9 cellular contexts compared by ENCODE assay signal in genomic region chr16:87828071-87828971, GRCh38. TPM values are rescaled to one million over a fixed set of nuclear protein-coding genes. Genes with fewer than 3 reads are reported as not detected.
A peak's percentile ranks its signal among the peaks of the same experiment; 100 is the strongest.
DNase-seq lines count a peak whose midpoint lies in the region; ATAC-seq lines count a peak whose summit lies in the region.
"Had no signal": no experiment of that assay in that cellular context is flagged by ENCODE, and none has a peak within 500 bp of the region (broad histone marks: within the 10 kb centered on the region; RNA-seq: fewer than 3 reads in every experiment).

No MANE protein-coding gene starts in this region.

- no peaks in the 10 kb centered on the region for H3K9me3 Mint-ChIP-seq in activated CD4-positive, alpha-beta T cell treated with anti-CD3 and anti-CD28 coated beads for 36 hours (ENCODE audit: low read depth)
- H3K9me3 Mint-ChIP-seq in memory B cell: no peaks in the 10 kb centered on the region

- DNase-seq in activated CD4-positive, alpha-beta T cell treated with anti-CD3 and anti-CD28 coated beads for 36 hours: peak; percentile 49
- no peak for DNase-seq in activated CD4-positive, alpha-beta T cell treated with anti-CD3 and anti-CD28 coated beads, Interleukin-2, amount 50 U/mL, for 4 hours
- DNase-seq in NAMALWA (ENCODE audit: low spot score): peak; percentile 78
- peak; percentile 31 for DNase-seq in activated T-cell treated with anti-CD3 and anti-CD28 coated beads for 48 hours (ENCODE audit: low read depth)
- DNase-seq in memory B cell (ENCODE audit: low spot score in 2 of 2): no peak
- DNase-seq in central memory CD4-positive, alpha-beta T cell: no peak
- no peak for DNase-seq in GM19238 (ENCODE audit: insufficient read length, low spot score)
- no peak for DNase-seq in NCI-H82 treated with DMSO at 0.1 percent for 48 hours (lab: John Stamatoyannopoulos, UW; ENCODE audit: unreplicated experiment)
- DNase-seq: spleen had no signal

- intact Hi-C loops in activated CD4-positive, alpha-beta T cell treated with anti-CD3 and anti-CD28 coated beads for 36 hours (cut with DNase I, micrococcal nuclease): no loop called here

- H3K27ac Mint-ChIP-seq in activated CD4-positive, alpha-beta T cell treated with anti-CD3 and anti-CD28 coated beads for 36 hours: peak overlapping the region; percentile 42
- H3K27ac Mint-ChIP-seq in memory B cell: peak overlapping the region; percentile 50

- ATAC-seq in activated CD4-positive, alpha-beta T cell treated with anti-CD3 and anti-CD28 coated beads for 36 hours: peak; percentile 9
- no peak for ATAC-seq in memory B cell (ENCODE audit: low read depth)

- no peaks in the 10 kb centered on the region for H3K27me3 Mint-ChIP-seq in activated CD4-positive, alpha-beta T cell treated with anti-CD3 and anti-CD28 coated beads for 36 hours
- H3K27me3 Mint-ChIP-seq in memory B cell: peaks cover 3% of the 10 kb centered on the region

- H3K4me1 Mint-ChIP-seq in activated CD4-positive, alpha-beta T cell treated with anti-CD3 and anti-CD28 coated beads for 36 hours: no peaks in the 10 kb centered on the region
- H3K4me1 Mint-ChIP-seq in memory B cell: peaks cover 6% of the 10 kb centered on the region

- H3K4me3 Mint-ChIP-seq in activated CD4-positive, alpha-beta T cell treated with anti-CD3 and anti-CD28 coated beads for 36 hours: no peak overlapping the region
- H3K4me3 Mint-ChIP-seq in memory B cell: no peak overlapping the region

- H3K36me3 Mint-ChIP-seq in activated CD4-positive, alpha-beta T cell treated with anti-CD3 and anti-CD28 coated beads for 36 hours (ENCODE audit: low read depth): peaks cover 34% of the 10 kb centered on the region
- H3K36me3 Mint-ChIP-seq in memory B cell: peaks cover 1% of the 10 kb centered on the region

- POLR2A ChIA-PET in activated CD4-positive, alpha-beta T cell treated with anti-CD3 and anti-CD28 coated beads for 36 hours (lab: Charles Lee): interaction anchor here (0.6 to 1.8 kb wide), 3 partner anchors 9 to 1317 kb away, joined by 3 to 7 read pairs (median 3); no protein-coding TSS in a partner anchor

- CTCF ChIA-PET in activated CD4-positive, alpha-beta T cell treated with anti-CD3 and anti-CD28 coated beads for 36 hours (lab: Charles Lee): interaction anchor here (0.8 to 1.8 kb wide), 5 partner anchors 21 to 50 kb away, joined by 3 to 5 read pairs (median 4); no protein-coding TSS in a partner anchor

RNA-seq across cellular contexts. Expression of gene SLC7A5, which starts 41.0 kb away (rescaled TPM):
- total RNA-seq in activated CD4-positive, alpha-beta T cell treated with anti-CD3 and anti-CD28 coated beads for 36 hours: 100 to 1,000 TPM; 337 to 354 TPM

Comparison
In these comparisons a context has a peak if more than half of its experiments do, and no peak if none do; other contexts are left out.
1. DNase-seq: peak in activated CD4-positive, alpha-beta T cell treated with anti-CD3 and anti-CD28 coated beads for 36 hours (single experiment), NAMALWA (single experiment) and activated T-cell treated with anti-CD3 and anti-CD28 coated beads for 48 hours (single experiment); none in activated CD4-positive, alpha-beta T cell treated with anti-CD3 and anti-CD28 coated beads, Interleukin-2, amount 50 U/mL, for 4 hours (0 of 2), memory B cell (0 of 2), central memory CD4-positive, alpha-beta T cell (single experiment), GM19238 (single experiment) and NCI-H82 treated with DMSO at 0.1 percent for 48 hours (single experiment).